Comparison of ENCODE assay signal across 8 cellular contexts in genomic region chr6:43427406-43428111, GRCh38. TPM values are rescaled to one million over a fixed set of nuclear protein-coding genes. Genes with fewer than 3 reads are reported as not detected.
DNase-seq lines count a peak whose midpoint lies in the region; ATAC-seq and TF ChIP-seq lines count a peak whose summit lies in the region.

ABCC10 (plus strand) TSS chr6:43427541; CDS start chr6:43427979, 438 bp downstream.

- peak within 1 kb of the TSS; percentile 98 for H3K4me3 Mint-ChIP-seq in activated naive CD8-positive, alpha-beta T cell treated with anti-CD3 and anti-CD28 coated beads, Interleukin-2, amount 10 ng/mL, durations not matched to agents 7 days and 5 days

- POLR2A ChIA-PET in activated naive CD8-positive, alpha-beta T cell treated with anti-CD3 and anti-CD28 coated beads, Interleukin-2, amount 10 ng/mL, durations not matched to agents 7 days and 5 days (lab: Charles Lee): interaction anchor here (0.7 to 1.3 kb wide), 4 partner anchors 10 to 740 kb away, joined by 3 to 5 read pairs (median 4); partner anchors contain the start of gene ZNF318

- ATAC-seq in HG02678 (IDR thresholded peaks at IDR 0.05; ENCODE audit: unreplicated experiment) (peak; percentile 92), Right ventricle myocardium inferior (peak; percentile 99)
- peak; percentile 97 for ATAC-seq in activated naive CD8-positive, alpha-beta T cell treated with anti-CD3 and anti-CD28 coated beads, Interleukin-2, amount 10 ng/mL, durations not matched to agents 7 days and 5 days (ENCODE audit: low read depth)

- TF ChIP-seq CTCF in GM12872 (IDR thresholded peaks at IDR 0.05; ENCODE audit: insufficient read depth, low read depth, low read length): 0 out of 3 replicates have a peak, but pooled peaks have one; percentile 25
- peak; percentile 49 for TF ChIP-seq CTCF in SU-DHL-6 (IDR thresholded peaks at IDR 0.05; ENCODE audit: insufficient read depth, low read length, poor library complexity, severe bottlenecking)
- TF ChIP-seq CTCF in ovary (IDR thresholded peaks at IDR 0.05): peak; percentile 28 to 49 (median 43)
- peak; percentile 32 to 37 for TF ChIP-seq CTCF in tibial artery (IDR thresholded peaks at IDR 0.05)

- H3K27me3 ChIP-seq in SU-DHL-6 (ENCODE audit: low read length) (no peaks in the 10 kb centered on the region), ovary (no peaks in the 10 kb centered on the region), tibial artery (no peaks in the 10 kb centered on the region)

- H3K9ac ChIP-seq in SU-DHL-6 (ENCODE audit: low read length): peak within 1 kb of the TSS; percentile 71

- H3K79me2 ChIP-seq in SU-DHL-6 (ENCODE audit: insufficient read depth, low read length): peaks cover 20% of the 10 kb centered on the region

- peaks cover 5% of the 10 kb centered on the region for H3K36me3 Mint-ChIP-seq in activated naive CD8-positive, alpha-beta T cell treated with anti-CD3 and anti-CD28 coated beads, Interleukin-2, amount 10 ng/mL, durations not matched to agents 7 days and 5 days

- 0 to 1% (median 1%) methylated on average over 49 of the region's 49 CpGs for WGBS in ovary, 3 donors

- H3K9me2 ChIP-seq in SU-DHL-6 (replicated peaks; ENCODE audit: insufficient read depth, low read length): no peaks in the 10 kb centered on the region

- DNase-seq in NCI-H128 (lab: John Stamatoyannopoulos, UW; ENCODE audit: unreplicated experiment) (peak; percentile 83), Right ventricle myocardium inferior (ENCODE audit: missing footprints) (peak; percentile 98), ovary (peak; percentile 91 to 96 (median 93)), tibial artery (peak; percentile 93 to 96)
- DNase-seq in activated naive CD8-positive, alpha-beta T cell treated with anti-CD3 and anti-CD28 coated beads, Interleukin-2, amount 10 ng/mL, durations not matched to agents 7 days and 5 days: peak; percentile 93

- H3K27me3 Mint-ChIP-seq in activated naive CD8-positive, alpha-beta T cell treated with anti-CD3 and anti-CD28 coated beads, Interleukin-2, amount 10 ng/mL, durations not matched to agents 7 days and 5 days: no peaks in the 10 kb centered on the region

- H3K4me2 ChIP-seq in SU-DHL-6 (ENCODE audit: low read depth, low read length, poor library complexity, severe bottlenecking): peak within 1 kb of the TSS; percentile 81

- H3K27ac ChIP-seq in SU-DHL-6 (ENCODE audit: low read depth, low read length) (peak within 1 kb of the TSS; percentile 72), ovary (peak within 1 kb of the TSS in 1 of 2 donors; percentile 42), tibial artery (peak within 1 kb of the TSS; percentile 65 to 88)

- H3K4me3 ChIP-seq in SU-DHL-6 (ENCODE audit: insufficient read depth, low read length, poor library complexity, severe bottlenecking) (peak within 1 kb of the TSS; percentile 75), ovary (peak within 1 kb of the TSS; percentile 79), tibial artery (peak within 1 kb of the TSS; percentile 73 to 74)

- no peak for TF ChIP-seq EP300 in ovary (IDR thresholded peaks at IDR 0.05)

- intact Hi-C loops in Right ventricle myocardium inferior (cut with DNase I): loop anchor here (2.0 to 5.0 kb wide), 2 partner anchors 59 to 255 kb away; partner anchors contain the start of genes SRF and ZNF318
- intact Hi-C loops in ovary (cut with DNase I): no loop called here
- intact Hi-C loops in tibial artery (cut with DNase I; ENCODE audit: low total_unique reads): loop anchor here (5.0 kb wide), 1 partner anchor 55 kb away; no protein-coding TSS in a partner anchor

- no peaks in the 10 kb centered on the region for H3K36me3 ChIP-seq in SU-DHL-6 (ENCODE audit: low read length)
- no peaks in the 10 kb centered on the region for H3K36me3 ChIP-seq in ovary
- peaks cover 0 to 14% (median 12%) of the 10 kb centered on the region in 3 donors for H3K36me3 ChIP-seq in tibial artery

- H3K4me1 Mint-ChIP-seq in activated naive CD8-positive, alpha-beta T cell treated with anti-CD3 and anti-CD28 coated beads, Interleukin-2, amount 10 ng/mL, durations not matched to agents 7 days and 5 days: peaks cover 14% of the 10 kb centered on the region

- peaks cover 1% of the 10 kb centered on the region for H3K9me3 Mint-ChIP-seq in activated naive CD8-positive, alpha-beta T cell treated with anti-CD3 and anti-CD28 coated beads, Interleukin-2, amount 10 ng/mL, durations not matched to agents 7 days and 5 days

- peaks cover 7% of the 10 kb centered on the region; the same call in 1 of the 2 replicates for H3F3A ChIP-seq in SU-DHL-6 (ENCODE audit: insufficient read depth)

- H3K27ac Mint-ChIP-seq in activated naive CD8-positive, alpha-beta T cell treated with anti-CD3 and anti-CD28 coated beads, Interleukin-2, amount 10 ng/mL, durations not matched to agents 7 days and 5 days: peak within 1 kb of the TSS; percentile 97

- no peaks in the 10 kb centered on the region for H4K20me1 ChIP-seq in SU-DHL-6 (ENCODE audit: low read depth, low read length)

- H2AFZ ChIP-seq in SU-DHL-6 (ENCODE audit: low read depth, low read length, severe bottlenecking): peak within 1 kb of the TSS; percentile 93

- no peak for TF ChIP-seq POLR2A in ovary (IDR thresholded peaks at IDR 0.05)

- H3K9me3 ChIP-seq in SU-DHL-6 (ENCODE audit: insufficient read depth, low read length) (no peaks in the 10 kb centered on the region), ovary (no peaks in the 10 kb centered on the region), tibial artery (no peaks in the 10 kb centered on the region)

- peaks cover 6% of the 10 kb centered on the region for H3K4me1 ChIP-seq in ovary (ENCODE audit: insufficient read depth)
- peaks cover 0 to 29% (median 15%) of the 10 kb centered on the region in 4 donors for H3K4me1 ChIP-seq in tibial artery

RNA-seq across cellular contexts. Expression of gene ABCC10, which starts in this region (rescaled TPM):
- 10 to 100 TPM; 51.0 to 58.3 TPM for total RNA-seq in activated naive CD8-positive, alpha-beta T cell treated with anti-CD3 and anti-CD28 coated beads, Interleukin-2, amount 10 ng/mL, durations not matched to agents 7 days and 5 days
- total RNA-seq in Right ventricle myocardium inferior (14.8 TPM), ovary (10 to 100 TPM; 11.7 to 34.9 (median 27.0) TPM)
- 10 to 100 TPM in 1 of 2 donors, 1 to 10 TPM in 1; 8.9 to 21.1 TPM for polyA plus RNA-seq in ovary

Comparison
In these comparisons a context has a peak if more than half of its experiments do, and no peak if none do; other contexts are left out.
1. intact Hi-C loops: an anchor here in Right ventricle myocardium inferior (2.0 to 5.0 kb wide) and tibial artery (5.0 kb wide); none called in ovary.